In genomic region chr3:95319921-95320494, GRCh38 we compare ENCODE assay signal across 20 cellular contexts.
DNase-seq lines count a peak whose midpoint lies in the region; ATAC-seq and TF ChIP-seq lines count a peak whose summit lies in the region.
"Had no signal": no experiment of that assay in that cellular context is flagged by ENCODE, and none has a peak within 500 bp of the region (broad histone marks: within the 10 kb centered on the region; RNA-seq: fewer than 3 reads in every experiment).

No MANE protein-coding gene starts in this region.

- DNase-seq in HS-27A (ENCODE audit: low read depth): peak; percentile 40
- DNase-seq in SW480 (ENCODE audit: low spot score): peak; percentile 46
- peak; percentile 13 for DNase-seq in fibroblast of villous mesenchyme (ENCODE audit: low read depth)
- peak; percentile 7 for DNase-seq in putamen (ENCODE audit: low spot score)
- DNase-seq in NK-92 treated with Interleukin-12 subunit alpha and Interleukin-12 subunit beta, amount 100 ng/mL, for 24 hours (lab: John Stamatoyannopoulos, UW): no peak
- DNase-seq in amygdala (lab: John Stamatoyannopoulos, UW): no peak
- DNase-seq: activated B cell treated with CpG ODN at 0.5 μM for 24 hours; activated CD8-positive, alpha-beta memory T cell treated with anti-CD3 and anti-CD28 coated beads for 24 hours; activated effector memory CD4-positive, alpha-beta T cell treated with Interleukin-2 at 50 U/mL for 16 hours; AML-193; aorta; COR-L47; heart right ventricle; kidney; NCI-H69; right cardiac atrium; RPMI8226; T-cell had no signal

- no peak for ATAC-seq in GM18873 (IDR thresholded peaks at IDR 0.05; ENCODE audit: low FRiP score, unreplicated experiment)
- ATAC-seq: esophagus mucosa, heart right ventricle, right cardiac atrium, T-cell had no signal

- TF ChIP-seq CTCF in fibroblast of villous mesenchyme (IDR thresholded peaks at IDR 0.05; ENCODE audit: insufficient read depth, low read depth, low read length): no peak

- H3K4me3 ChIP-seq in fibroblast of villous mesenchyme (ENCODE audit: low read depth, low read length): no peak overlapping the region
- H3K4me3 ChIP-seq: heart right ventricle had no signal

Comparison
In these comparisons a context has a peak if more than half of its experiments do, and no peak if none do; other contexts are left out.
1. DNase-seq: peak in HS-27A (single experiment), SW480 (single experiment), fibroblast of villous mesenchyme (single experiment) and putamen (single experiment); none in NK-92 treated with Interleukin-12 subunit alpha and Interleukin-12 subunit beta, amount 100 ng/mL, for 24 hours (single experiment) and amygdala (0 of 56).